Comparison of ENCODE assay signal across 10 cellular contexts in the genomic region with DNA sequence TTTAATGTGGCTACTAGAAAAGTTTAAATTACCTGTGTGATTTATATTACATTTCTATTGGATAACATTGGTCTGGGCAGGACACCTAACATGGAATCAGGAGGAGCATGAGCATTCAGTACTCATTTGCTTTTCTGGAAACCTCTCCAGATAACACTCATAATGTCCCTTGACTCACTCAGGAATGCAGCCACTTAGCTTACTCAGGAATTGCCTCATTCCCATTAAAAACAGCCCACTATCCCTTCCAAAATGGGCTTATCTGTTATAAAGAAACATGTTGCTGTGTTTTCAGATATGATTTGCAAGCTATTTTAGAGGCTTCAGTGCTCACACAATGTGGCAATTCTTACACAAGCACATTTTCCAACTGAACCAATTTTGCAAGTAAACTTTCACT. TPM values are rescaled to one million over a fixed set of nuclear protein-coding genes. Genes with fewer than 3 reads are reported as not detected.
DNase-seq lines count a peak whose midpoint lies in the region; ATAC-seq and TF ChIP-seq lines count a peak whose summit lies in the region.
"Had no signal": no experiment of that assay in that cellular context is flagged by ENCODE, and none has a peak within 500 bp of the region (broad histone marks: within the 10 kb centered on the region; RNA-seq: fewer than 3 reads in every experiment).

No MANE protein-coding gene starts in this region.

- no peak for ATAC-seq in GM18861 (IDR thresholded peaks at IDR 0.05; ENCODE audit: unreplicated experiment)

- no peaks in the 10 kb centered on the region for H3K36me3 Mint-ChIP-seq in mesothelial cell of epicardium
- peaks cover 1 to 4% of the 10 kb centered on the region in 2 donors for H3K36me3 Mint-ChIP-seq in CD4-positive, alpha-beta memory T cell

- H3K4me3 Mint-ChIP-seq in mesothelial cell of epicardium = no peak overlapping the region
- no peak overlapping the region for H3K4me3 Mint-ChIP-seq in CD4-positive, alpha-beta memory T cell

- TF ChIP-seq CTCF in epithelial cell of proximal tubule (conservative IDR thresholded peaks at IDR 0.05; ENCODE audit: low read depth, low read length) (no peak), mesothelial cell of epicardium (IDR thresholded peaks at IDR 0.05; ENCODE audit: unreplicated experiment) (no peak)

- H3K27ac ChIP-seq in CD4-positive, alpha-beta memory T cell (ENCODE audit: low read depth, low read length) = no peak overlapping the region

- H3K36me3 ChIP-seq in CD4-positive, alpha-beta memory T cell (ENCODE audit: insufficient read depth, low read length) = no peaks in the 10 kb centered on the region

- intact Hi-C loops in posterior cingulate gyrus (cut with DNase I) = no loop called here
- intact Hi-C loops in CD4-positive, alpha-beta memory T cell (cut with micrococcal nuclease) = no loop called here

- peak; percentile 78 for DNase-seq in AG08395 (ENCODE audit: low spot score)
- peak; percentile 2 for DNase-seq in MV-4-11 (lab: John Stamatoyannopoulos, UW)
- peak; percentile 80 for DNase-seq in epithelial cell of proximal tubule (ENCODE audit: low read depth)
- DNase-seq in mesothelial cell of epicardium (ENCODE audit: low spot score in 2 of 2, unreplicated experiment in 2 of 2) = no peak
- no peak for DNase-seq in posterior cingulate gyrus
- no peak for DNase-seq in DMS114 treated with DMSO at 0.1 percent for 48 hours (lab: John Stamatoyannopoulos, UW; ENCODE audit: unreplicated experiment)
- no peak for DNase-seq in CD4-positive, alpha-beta memory T cell
- DNase-seq: activated CD8-positive, alpha-beta memory T cell treated with anti-CD3 and anti-CD28 coated beads, Interleukin-2, amount 50 U/mL, for 48 hours; DMS79 treated with DMSO at 0.1 percent for 48 hours had no signal

- no peak overlapping the region for H3K4me3 ChIP-seq in epithelial cell of proximal tubule (ENCODE audit: low read depth, low read length)
- no peak overlapping the region for H3K4me3 ChIP-seq in CD4-positive, alpha-beta memory T cell (ENCODE audit: low read length in 2 of 2)

- no peaks in the 10 kb centered on the region for H3K9me3 ChIP-seq in CD4-positive, alpha-beta memory T cell (ENCODE audit: control insufficient read depth in 1 of 2, low read length in 2 of 2)

- H3K27me3 ChIP-seq in CD4-positive, alpha-beta memory T cell (ENCODE audit: insufficient read depth, low read length) = no peaks in the 10 kb centered on the region

- H3K4me1 Mint-ChIP-seq in mesothelial cell of epicardium = peaks cover 38% of the 10 kb centered on the region
- H3K4me1 Mint-ChIP-seq in CD4-positive, alpha-beta memory T cell = no peaks in the 10 kb centered on the region

- no peaks in the 10 kb centered on the region for H3K9me3 Mint-ChIP-seq in mesothelial cell of epicardium
- H3K9me3 Mint-ChIP-seq in CD4-positive, alpha-beta memory T cell = no peaks in the 10 kb centered on the region

- H3K4me1 ChIP-seq in CD4-positive, alpha-beta memory T cell (ENCODE audit: insufficient read depth, low read length) = no peaks in the 10 kb centered on the region

- POLR2A ChIA-PET in CD4-positive, alpha-beta memory T cell (lab: Charles Lee; ENCODE audit: partially characterized antibody) = no interaction called here

- CTCF ChIA-PET in CD4-positive, alpha-beta memory T cell (lab: Charles Lee; ENCODE audit: partially characterized antibody) = no interaction called here

- no peaks in the 10 kb centered on the region for H3K27me3 Mint-ChIP-seq in mesothelial cell of epicardium (ENCODE audit: low read depth)
- H3K27me3 Mint-ChIP-seq in CD4-positive, alpha-beta memory T cell = no peaks in the 10 kb centered on the region

- H3K27ac Mint-ChIP-seq in mesothelial cell of epicardium = peak overlapping the region; percentile 66
- H3K27ac Mint-ChIP-seq in CD4-positive, alpha-beta memory T cell = no peak overlapping the region

RNA-seq across cellular contexts. Expression of a gene that starts 17.1 kb away (rescaled TPM):
- 28.4 and 41.9 TPM in 2 replicates for total RNA-seq in epithelial cell of proximal tubule
- total RNA-seq in mesothelial cell of epicardium = 9.9 to 10.8 TPM (median 9.9 TPM) in 3 replicates
- 1 to 10 TPM; 9.3 to 9.6 TPM for total RNA-seq in CD4-positive, alpha-beta memory T cell
- 10 to 100 TPM; 12.3 to 16.6 TPM for polyA plus RNA-seq in CD4-positive, alpha-beta memory T cell

Comparison
In these comparisons a context has a peak if more than half of its experiments do, and no peak if none do; other contexts are left out.
1. DNase-seq: peak in AG08395 (single experiment), MV-4-11 (single experiment) and epithelial cell of proximal tubule (single experiment); none in mesothelial cell of epicardium (0 of 2), posterior cingulate gyrus (0 of 10), DMS114 treated with DMSO at 0.1 percent for 48 hours (single experiment) and CD4-positive, alpha-beta memory T cell (0 of 5).